1 cellular context compared by ENCODE assay signal in the genomic region with DNA sequence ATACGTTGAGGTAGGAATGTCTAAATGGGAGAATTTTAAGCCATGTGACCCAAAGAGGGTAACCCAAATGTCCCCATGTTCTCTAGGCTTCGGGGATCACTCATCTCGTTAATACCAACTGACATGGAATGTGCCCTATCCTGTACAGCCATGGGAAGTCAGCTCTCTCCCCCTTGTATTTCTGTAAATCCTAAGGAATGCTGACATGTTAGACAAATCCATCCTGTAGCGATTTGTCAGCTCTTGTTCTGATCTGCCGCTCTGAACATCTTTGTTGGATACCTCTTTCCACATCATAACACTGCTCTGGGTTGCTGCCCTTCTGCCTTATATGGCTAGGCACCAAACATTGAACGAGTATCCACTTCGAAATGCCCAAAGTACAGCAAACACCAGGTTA.
TF ChIP-seq lines count a peak whose summit lies in the region.

No MANE protein-coding gene starts in this region.

TF ChIP-seq in GM23338, 12 proteins besides CTCF, POLR2A, EP300 and RAD21 (continued from another document):
- TF ChIP-seq, protein P1, sequence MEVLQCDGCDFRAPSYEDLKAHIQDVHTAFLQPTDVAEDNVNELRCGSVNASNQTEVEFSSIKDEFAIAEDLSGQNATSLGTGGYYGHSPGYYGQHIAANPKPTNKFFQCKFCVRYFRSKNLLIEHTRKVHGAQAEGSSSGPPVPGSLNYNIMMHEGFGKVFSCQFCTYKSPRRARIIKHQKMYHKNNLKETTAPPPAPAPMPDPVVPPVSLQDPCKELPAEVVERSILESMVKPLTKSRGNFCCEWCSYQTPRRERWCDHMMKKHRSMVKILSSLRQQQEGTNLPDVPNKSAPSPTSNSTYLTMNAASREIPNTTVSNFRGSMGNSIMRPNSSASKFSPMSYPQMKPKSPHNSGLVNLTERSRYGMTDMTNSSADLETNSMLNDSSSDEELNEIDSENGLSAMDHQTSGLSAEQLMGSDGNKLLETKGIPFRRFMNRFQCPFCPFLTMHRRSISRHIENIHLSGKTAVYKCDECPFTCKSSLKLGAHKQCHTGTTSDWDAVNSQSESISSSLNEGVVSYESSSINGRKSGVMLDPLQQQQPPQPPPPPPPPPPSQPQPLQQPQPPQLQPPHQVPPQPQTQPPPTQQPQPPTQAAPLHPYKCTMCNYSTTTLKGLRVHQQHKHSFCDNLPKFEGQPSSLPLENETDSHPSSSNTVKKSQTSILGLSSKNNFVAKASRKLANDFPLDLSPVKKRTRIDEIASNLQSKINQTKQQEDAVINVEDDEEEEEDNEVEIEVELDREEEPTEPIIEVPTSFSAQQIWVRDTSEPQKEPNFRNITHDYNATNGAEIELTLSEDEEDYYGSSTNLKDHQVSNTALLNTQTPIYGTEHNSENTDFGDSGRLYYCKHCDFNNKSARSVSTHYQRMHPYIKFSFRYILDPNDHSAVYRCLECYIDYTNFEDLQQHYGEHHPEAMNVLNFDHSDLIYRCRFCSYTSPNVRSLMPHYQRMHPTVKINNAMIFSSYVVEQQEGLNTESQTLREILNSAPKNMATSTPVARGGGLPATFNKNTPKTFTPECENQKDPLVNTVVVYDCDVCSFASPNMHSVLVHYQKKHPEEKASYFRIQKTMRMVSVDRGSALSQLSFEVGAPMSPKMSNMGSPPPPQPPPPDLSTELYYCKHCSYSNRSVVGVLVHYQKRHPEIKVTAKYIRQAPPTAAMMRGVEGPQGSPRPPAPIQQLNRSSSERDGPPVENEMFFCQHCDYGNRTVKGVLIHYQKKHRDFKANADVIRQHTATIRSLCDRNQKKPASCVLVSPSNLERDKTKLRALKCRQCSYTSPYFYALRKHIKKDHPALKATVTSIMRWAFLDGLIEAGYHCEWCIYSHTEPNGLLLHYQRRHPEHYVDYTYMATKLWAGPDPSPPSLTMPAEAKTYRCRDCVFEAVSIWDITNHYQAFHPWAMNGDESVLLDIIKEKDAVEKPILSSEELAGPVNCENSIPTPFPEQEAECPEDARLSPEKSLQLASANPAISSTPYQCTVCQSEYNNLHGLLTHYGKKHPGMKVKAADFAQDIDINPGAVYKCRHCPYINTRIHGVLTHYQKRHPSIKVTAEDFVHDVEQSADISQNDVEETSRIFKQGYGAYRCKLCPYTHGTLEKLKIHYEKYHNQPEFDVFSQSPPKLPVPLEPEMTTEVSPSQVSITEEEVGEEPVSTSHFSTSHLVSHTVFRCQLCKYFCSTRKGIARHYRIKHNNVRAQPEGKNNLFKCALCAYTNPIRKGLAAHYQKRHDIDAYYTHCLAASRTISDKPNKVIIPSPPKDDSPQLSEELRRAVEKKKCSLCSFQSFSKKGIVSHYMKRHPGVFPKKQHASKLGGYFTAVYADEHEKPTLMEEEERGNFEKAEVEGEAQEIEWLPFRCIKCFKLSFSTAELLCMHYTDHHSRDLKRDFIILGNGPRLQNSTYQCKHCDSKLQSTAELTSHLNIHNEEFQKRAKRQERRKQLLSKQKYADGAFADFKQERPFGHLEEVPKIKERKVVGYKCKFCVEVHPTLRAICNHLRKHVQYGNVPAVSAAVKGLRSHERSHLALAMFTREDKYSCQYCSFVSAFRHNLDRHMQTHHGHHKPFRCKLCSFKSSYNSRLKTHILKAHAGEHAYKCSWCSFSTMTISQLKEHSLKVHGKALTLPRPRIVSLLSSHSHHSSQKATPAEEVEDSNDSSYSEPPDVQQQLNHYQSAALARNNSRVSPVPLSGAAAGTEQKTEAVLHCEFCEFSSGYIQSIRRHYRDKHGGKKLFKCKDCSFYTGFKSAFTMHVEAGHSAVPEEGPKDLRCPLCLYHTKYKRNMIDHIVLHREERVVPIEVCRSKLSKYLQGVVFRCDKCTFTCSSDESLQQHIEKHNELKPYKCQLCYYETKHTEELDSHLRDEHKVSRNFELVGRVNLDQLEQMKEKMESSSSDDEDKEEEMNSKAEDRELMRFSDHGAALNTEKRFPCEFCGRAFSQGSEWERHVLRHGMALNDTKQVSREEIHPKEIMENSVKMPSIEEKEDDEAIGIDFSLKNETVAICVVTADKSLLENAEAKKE (CRISPR knock-in tag; IDR thresholded peaks at IDR 0.05): no peak
- TF ChIP-seq CREB1 (CRISPR knock-in tag; IDR thresholded peaks at IDR 0.05; ENCODE audit: low read depth) (no peak), EZH2phosphoT487 (IDR thresholded peaks at IDR 0.05; ENCODE audit: unreplicated experiment) (no peak), POLR2AphosphoS5 (IDR thresholded peaks at IDR 0.05; ENCODE audit: low read depth) (no peak), ZNF331 (CRISPR knock-in tag; IDR thresholded peaks at IDR 0.05; ENCODE audit: low read depth) (no peak)
TF ChIP-seq in GM23338: peak in this region for 0.
